Comparison of ENCODE assay signal across 1 cellular context in genomic region chr9:366620-367019, GRCh38.
TF ChIP-seq lines count a peak whose summit lies in the region.

No MANE protein-coding gene starts in this region.

TF ChIP-seq in GM23338, 12 proteins besides CTCF, POLR2A, EP300 and RAD21 (continued from another document):
- TF ChIP-seq ZNF462 (CRISPR knock-in tag; IDR thresholded peaks at IDR 0.05) (no peak), NANOG (IDR thresholded peaks at IDR 0.05; ENCODE audit: borderline replicate concordance) (no peak), EZH2phosphoT487 (IDR thresholded peaks at IDR 0.05; ENCODE audit: unreplicated experiment) (no peak), CREB1 (CRISPR knock-in tag; IDR thresholded peaks at IDR 0.05; ENCODE audit: low read depth) (no peak), JUNB (IDR thresholded peaks at IDR 0.05; ENCODE audit: unreplicated experiment) (no peak), STAT1 (IDR thresholded peaks at IDR 0.05; ENCODE audit: unreplicated experiment) (no peak), ZNF331 (CRISPR knock-in tag; IDR thresholded peaks at IDR 0.05; ENCODE audit: low read depth) (no peak), ZNF114 (CRISPR knock-in tag; IDR thresholded peaks at IDR 0.05) (no peak), REST (IDR thresholded peaks at IDR 0.05; ENCODE audit: unreplicated experiment) (no peak), POLR2AphosphoS5 (IDR thresholded peaks at IDR 0.05; ENCODE audit: low read depth) (no peak), ETS1 (IDR thresholded peaks at IDR 0.05) (no peak)
TF ChIP-seq in GM23338: peak in this region for 0.
